13 cellular contexts compared by ENCODE assay signal in the genomic region with DNA sequence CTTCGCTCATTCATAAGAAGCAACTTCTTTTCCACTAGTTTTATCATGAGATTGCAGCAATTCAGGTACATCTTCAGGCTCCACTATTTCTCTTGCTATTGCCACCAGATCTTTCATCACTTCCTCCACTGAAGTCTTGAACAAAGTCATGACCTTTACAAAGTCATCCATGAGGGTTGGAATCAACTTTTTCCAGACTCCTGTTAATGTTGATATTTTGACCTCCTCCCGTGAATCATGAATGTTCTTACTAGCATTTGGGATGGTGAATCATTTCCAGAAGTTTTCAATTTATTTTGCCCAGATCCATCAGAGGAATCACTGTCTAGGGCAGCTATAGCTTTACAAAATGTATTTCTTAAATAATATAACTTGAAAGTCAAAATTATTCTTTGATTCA. TPM values are rescaled to one million over a fixed set of nuclear protein-coding genes. Genes with fewer than 3 reads are reported as not detected.
DNase-seq lines count a peak whose midpoint lies in the region; ATAC-seq and TF ChIP-seq lines count a peak whose summit lies in the region.
"Had no signal": no experiment of that assay in that cellular context is flagged by ENCODE, and none has a peak within 500 bp of the region (broad histone marks: within the 10 kb centered on the region; RNA-seq: fewer than 3 reads in every experiment).

No MANE protein-coding gene starts in this region.

- H3K4me1 Mint-ChIP-seq in CD8-positive, alpha-beta memory T cell: peaks cover 40 to 60% (median 50%) of the 10 kb centered on the region in 3 donors
- H3K4me1 Mint-ChIP-seq in activated CD4-positive, alpha-beta memory T cell treated with anti-CD3 and anti-CD28 coated beads for 36 hours (ENCODE audit: low read depth): peaks cover 29% of the 10 kb centered on the region
- H3K4me1 Mint-ChIP-seq in mesothelial cell of epicardium: peaks cover 24% of the 10 kb centered on the region

- peaks cover 0 to 13% (median 0%) of the 10 kb centered on the region in 3 donors for H3K36me3 Mint-ChIP-seq in CD8-positive, alpha-beta memory T cell
- H3K36me3 Mint-ChIP-seq in activated CD4-positive, alpha-beta memory T cell treated with anti-CD3 and anti-CD28 coated beads for 36 hours: peaks cover 5% of the 10 kb centered on the region
- no peaks in the 10 kb centered on the region for H3K36me3 Mint-ChIP-seq in mesothelial cell of epicardium

- peak overlapping the region in 4 of 8 donors; percentile 8 to 58 (median 35) for H3K27ac Mint-ChIP-seq in CD8-positive, alpha-beta memory T cell
- H3K27ac Mint-ChIP-seq in activated CD4-positive, alpha-beta memory T cell treated with anti-CD3 and anti-CD28 coated beads for 36 hours: no peak overlapping the region
- H3K27ac Mint-ChIP-seq in mesothelial cell of epicardium: no peak overlapping the region

- no peaks in the 10 kb centered on the region for H3K36me3 ChIP-seq in CD8-positive, alpha-beta memory T cell (ENCODE audit: insufficient read depth, low read length)

- ATAC-seq in HG03457 (IDR thresholded peaks at IDR 0.05; ENCODE audit: unreplicated experiment) (no peak), left lobe of liver (no peak)
- ATAC-seq: sciatic nerve had no signal

- H3K27ac ChIP-seq in CD8-positive, alpha-beta memory T cell (ENCODE audit: low read depth, low read length): no peak overlapping the region
- H3K27ac ChIP-seq: hepatocyte had no signal

- H3K4me3 Mint-ChIP-seq in CD8-positive, alpha-beta memory T cell: peak overlapping the region in 6 of 7 donors; percentile 47 to 91 (median 56)
- peak overlapping the region; percentile 97 for H3K4me3 Mint-ChIP-seq in activated CD4-positive, alpha-beta memory T cell treated with anti-CD3 and anti-CD28 coated beads for 36 hours
- H3K4me3 Mint-ChIP-seq in mesothelial cell of epicardium: peak overlapping the region; percentile 99

- intact Hi-C loops in activated CD4-positive, alpha-beta memory T cell treated with anti-CD3 and anti-CD28 coated beads for 36 hours (cut with micrococcal nuclease): loop anchor here (5.0 kb wide), 1 partner anchor 1987 kb away; a partner anchor contains a TSS

- H3K9me3 ChIP-seq in CD8-positive, alpha-beta memory T cell (ENCODE audit: low read length): no peaks in the 10 kb centered on the region

- H3K27me3 Mint-ChIP-seq in CD8-positive, alpha-beta memory T cell: peaks cover 0 to 1% of the 10 kb centered on the region in 2 donors
- H3K27me3 Mint-ChIP-seq in activated CD4-positive, alpha-beta memory T cell treated with anti-CD3 and anti-CD28 coated beads for 36 hours: no peaks in the 10 kb centered on the region
- no peaks in the 10 kb centered on the region for H3K27me3 Mint-ChIP-seq in mesothelial cell of epicardium (ENCODE audit: low read depth)

- H3K4me3 ChIP-seq in CD8-positive, alpha-beta memory T cell (ENCODE audit: low read length): no peak overlapping the region

- no peaks in the 10 kb centered on the region for H3K9me3 Mint-ChIP-seq in CD8-positive, alpha-beta memory T cell
- no peaks in the 10 kb centered on the region for H3K9me3 Mint-ChIP-seq in activated CD4-positive, alpha-beta memory T cell treated with anti-CD3 and anti-CD28 coated beads for 36 hours
- no peaks in the 10 kb centered on the region for H3K9me3 Mint-ChIP-seq in mesothelial cell of epicardium

- TF ChIP-seq CTCF in mesothelial cell of epicardium (IDR thresholded peaks at IDR 0.05; ENCODE audit: unreplicated experiment): no peak

- POLR2A ChIA-PET in CD8-positive, alpha-beta memory T cell (lab: Charles Lee): no interaction called here
- POLR2A ChIA-PET in activated CD4-positive, alpha-beta memory T cell treated with anti-CD3 and anti-CD28 coated beads for 36 hours (lab: Charles Lee): no interaction called here

- CTCF ChIA-PET in CD8-positive, alpha-beta memory T cell (lab: Charles Lee): no interaction called here
- CTCF ChIA-PET in activated CD4-positive, alpha-beta memory T cell treated with anti-CD3 and anti-CD28 coated beads for 36 hours (lab: Charles Lee): no interaction called here

- no peak for DNase-seq in CD8-positive, alpha-beta memory T cell
- peak; percentile 53 for DNase-seq in HCEC 1CT
- no peak for DNase-seq in activated CD4-positive, alpha-beta memory T cell treated with anti-CD3 and anti-CD28 coated beads for 36 hours
- DNase-seq in mesothelial cell of epicardium (ENCODE audit: low spot score in 2 of 2, unreplicated experiment in 2 of 2): no peak
- no peak for DNase-seq in NCI-H2029 (lab: John Stamatoyannopoulos, UW)
- DNase-seq in left lobe of liver (ENCODE audit: low spot score): no peak
- DNase-seq: aorta, DMS53, IMR-90 had no signal

- no peaks in the 10 kb centered on the region for H3K27me3 ChIP-seq in CD8-positive, alpha-beta memory T cell (ENCODE audit: insufficient read depth, low read length, poor library complexity, severe bottlenecking)
- H3K27me3 ChIP-seq: hepatocyte had no signal

- peaks cover 11% of the 10 kb centered on the region for H3K4me1 ChIP-seq in CD8-positive, alpha-beta memory T cell (ENCODE audit: insufficient read depth, low read length)

RNA-seq across cellular contexts. Expression of a gene that starts 1.5 kb away (rescaled TPM):
- 10 to 100 TPM; 17.3 to 19.7 TPM for total RNA-seq in CD8-positive, alpha-beta memory T cell
- 4.3 TPM for polyA plus RNA-seq in CD8-positive, alpha-beta memory T cell
- 10 to 100 TPM; 20.5 to 21.4 TPM for total RNA-seq in activated CD4-positive, alpha-beta memory T cell treated with anti-CD3 and anti-CD28 coated beads for 36 hours
- total RNA-seq in mesothelial cell of epicardium (5.0 to 5.9 TPM (median 5.4 TPM) in 3 replicates), left lobe of liver (0.98 TPM)

RNA-seq across cellular contexts. Expression of a gene that starts 1.6 kb away (rescaled TPM):
- 10 to 100 TPM; 11.5 to 12.2 TPM for total RNA-seq in CD8-positive, alpha-beta memory T cell
- polyA plus RNA-seq in CD8-positive, alpha-beta memory T cell: 10.2 TPM
- 10 to 100 TPM; 16.9 to 18.1 TPM for total RNA-seq in activated CD4-positive, alpha-beta memory T cell treated with anti-CD3 and anti-CD28 coated beads for 36 hours
- 19.8 to 20.1 TPM (median 20.0 TPM) in 3 replicates for total RNA-seq in mesothelial cell of epicardium
- total RNA-seq in left lobe of liver: 64.0 TPM

RNA-seq across cellular contexts. Expression of a gene that starts 35.0 kb away (rescaled TPM):
- not detected for total RNA-seq in CD8-positive, alpha-beta memory T cell
- not detected for polyA plus RNA-seq in CD8-positive, alpha-beta memory T cell
- total RNA-seq in activated CD4-positive, alpha-beta memory T cell treated with anti-CD3 and anti-CD28 coated beads for 36 hours: not detected
- total RNA-seq in mesothelial cell of epicardium: not detected in 3 replicates
- not detected for total RNA-seq in left lobe of liver
- total RNA-seq: aorta, hepatocyte, IMR-90, sciatic nerve, urinary bladder had no signal
- polyA plus RNA-seq: aorta, hepatocyte, IMR-90, urinary bladder had no signal
